8 cellular contexts compared by ENCODE assay signal in the genomic region with DNA sequence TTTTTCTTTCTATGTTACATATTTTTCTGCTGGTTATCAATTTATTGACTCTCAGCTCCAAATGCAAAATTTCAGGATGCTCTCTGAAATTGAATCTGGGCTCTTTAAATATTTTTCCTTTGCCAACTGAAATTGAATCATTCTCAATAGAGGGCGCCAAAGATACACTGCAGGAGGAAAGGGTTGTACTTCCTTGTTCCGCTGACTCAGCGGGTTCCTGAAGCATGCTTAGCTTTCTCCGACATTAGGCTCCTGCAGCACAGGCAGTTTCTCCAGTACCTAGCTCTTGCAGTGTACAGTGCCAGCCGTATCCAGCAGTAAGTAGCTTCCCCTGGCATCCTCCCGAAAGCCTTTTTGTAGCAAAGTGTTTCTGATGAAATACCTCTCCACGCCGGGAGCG. TPM values are rescaled to one million over a fixed set of nuclear protein-coding genes. Genes with fewer than 3 reads are reported as not detected.
DNase-seq lines count a peak whose midpoint lies in the region; ATAC-seq and TF ChIP-seq lines count a peak whose summit lies in the region.

No MANE protein-coding gene starts in this region.

- no peak overlapping the region for H3K27ac Mint-ChIP-seq in WTC11

- TF ChIP-seq CTCF in WTC11 (IDR thresholded peaks at IDR 0.05) = no peak

- POLR2A ChIA-PET in WTC11 (lab: Charles Lee) = no interaction called here

- H3K4me3 Mint-ChIP-seq in WTC11 = no peak overlapping the region

- H3K4me1 Mint-ChIP-seq in WTC11 = no peaks in the 10 kb centered on the region

- DNase-seq in DMS114 treated with DMSO at 0.1 percent for 48 hours (lab: John Stamatoyannopoulos, UW; ENCODE audit: unreplicated experiment) = peak; percentile 75
- DNase-seq in H4 (ENCODE audit: low spot score) = peak; percentile 85
- peak; percentile 44 for DNase-seq in NCI-H2107 (lab: John Stamatoyannopoulos, UW)
- DNase-seq in WTC11 (ENCODE audit: low spot score) = peak; percentile 29
- DNase-seq in islet precursor cell = peak; percentile 69
- DNase-seq in AG08395 (ENCODE audit: low spot score) = no peak

- CTCF ChIA-PET in WTC11 (lab: Charles Lee) = interaction anchor here (0.6 to 1.2 kb wide), 3 partner anchors 76 to 1559 kb away, joined by 3 to 5 read pairs (median 3); no protein-coding TSS in a partner anchor

- no peaks in the 10 kb centered on the region for H3K36me3 Mint-ChIP-seq in WTC11

- ATAC-seq in WTC11 = peak; percentile 62
- ATAC-seq in HG03039 (IDR thresholded peaks at IDR 0.05; ENCODE audit: unreplicated experiment) = no peak
- ATAC-seq in GM21737 (IDR thresholded peaks at IDR 0.05; ENCODE audit: unreplicated experiment) = no peak

- no peaks in the 10 kb centered on the region for H3K27me3 Mint-ChIP-seq in WTC11 (ENCODE audit: low read depth)

- H3K9me3 Mint-ChIP-seq in WTC11 = no peaks in the 10 kb centered on the region

TF ChIP-seq in WTC11, 78 proteins besides CTCF, POLR2A, EP300 and RAD21:
- TF ChIP-seq, protein P1, sequence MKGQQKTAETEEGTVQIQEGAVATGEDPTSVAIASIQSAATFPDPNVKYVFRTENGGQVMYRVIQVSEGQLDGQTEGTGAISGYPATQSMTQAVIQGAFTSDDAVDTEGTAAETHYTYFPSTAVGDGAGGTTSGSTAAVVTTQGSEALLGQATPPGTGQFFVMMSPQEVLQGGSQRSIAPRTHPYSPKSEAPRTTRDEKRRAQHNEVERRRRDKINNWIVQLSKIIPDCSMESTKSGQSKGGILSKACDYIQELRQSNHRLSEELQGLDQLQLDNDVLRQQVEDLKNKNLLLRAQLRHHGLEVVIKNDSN (CRISPR knock-in tag; IDR thresholded peaks at IDR 0.05) = no peak
- no peak for TF ChIP-seq CREB1 (CRISPR knock-in tag; IDR thresholded peaks at IDR 0.05)
- no peak for TF ChIP-seq ZNF423 (CRISPR knock-in tag; IDR thresholded peaks at IDR 0.05)
- no peak for TF ChIP-seq GTF2I (CRISPR knock-in tag; conservative IDR thresholded peaks at IDR 0.05)
- TF ChIP-seq, protein P2, sequence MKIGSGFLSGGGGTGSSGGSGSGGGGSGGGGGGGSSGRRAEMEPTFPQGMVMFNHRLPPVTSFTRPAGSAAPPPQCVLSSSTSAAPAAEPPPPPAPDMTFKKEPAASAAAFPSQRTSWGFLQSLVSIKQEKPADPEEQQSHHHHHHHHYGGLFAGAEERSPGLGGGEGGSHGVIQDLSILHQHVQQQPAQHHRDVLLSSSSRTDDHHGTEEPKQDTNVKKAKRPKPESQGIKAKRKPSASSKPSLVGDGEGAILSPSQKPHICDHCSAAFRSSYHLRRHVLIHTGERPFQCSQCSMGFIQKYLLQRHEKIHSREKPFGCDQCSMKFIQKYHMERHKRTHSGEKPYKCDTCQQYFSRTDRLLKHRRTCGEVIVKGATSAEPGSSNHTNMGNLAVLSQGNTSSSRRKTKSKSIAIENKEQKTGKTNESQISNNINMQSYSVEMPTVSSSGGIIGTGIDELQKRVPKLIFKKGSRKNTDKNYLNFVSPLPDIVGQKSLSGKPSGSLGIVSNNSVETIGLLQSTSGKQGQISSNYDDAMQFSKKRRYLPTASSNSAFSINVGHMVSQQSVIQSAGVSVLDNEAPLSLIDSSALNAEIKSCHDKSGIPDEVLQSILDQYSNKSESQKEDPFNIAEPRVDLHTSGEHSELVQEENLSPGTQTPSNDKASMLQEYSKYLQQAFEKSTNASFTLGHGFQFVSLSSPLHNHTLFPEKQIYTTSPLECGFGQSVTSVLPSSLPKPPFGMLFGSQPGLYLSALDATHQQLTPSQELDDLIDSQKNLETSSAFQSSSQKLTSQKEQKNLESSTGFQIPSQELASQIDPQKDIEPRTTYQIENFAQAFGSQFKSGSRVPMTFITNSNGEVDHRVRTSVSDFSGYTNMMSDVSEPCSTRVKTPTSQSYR (CRISPR knock-in tag; IDR thresholded peaks at IDR 0.05) = no peak
- no peak for TF ChIP-seq ZNF671 (CRISPR knock-in tag; IDR thresholded peaks at IDR 0.05)
- TF ChIP-seq, protein P3, sequence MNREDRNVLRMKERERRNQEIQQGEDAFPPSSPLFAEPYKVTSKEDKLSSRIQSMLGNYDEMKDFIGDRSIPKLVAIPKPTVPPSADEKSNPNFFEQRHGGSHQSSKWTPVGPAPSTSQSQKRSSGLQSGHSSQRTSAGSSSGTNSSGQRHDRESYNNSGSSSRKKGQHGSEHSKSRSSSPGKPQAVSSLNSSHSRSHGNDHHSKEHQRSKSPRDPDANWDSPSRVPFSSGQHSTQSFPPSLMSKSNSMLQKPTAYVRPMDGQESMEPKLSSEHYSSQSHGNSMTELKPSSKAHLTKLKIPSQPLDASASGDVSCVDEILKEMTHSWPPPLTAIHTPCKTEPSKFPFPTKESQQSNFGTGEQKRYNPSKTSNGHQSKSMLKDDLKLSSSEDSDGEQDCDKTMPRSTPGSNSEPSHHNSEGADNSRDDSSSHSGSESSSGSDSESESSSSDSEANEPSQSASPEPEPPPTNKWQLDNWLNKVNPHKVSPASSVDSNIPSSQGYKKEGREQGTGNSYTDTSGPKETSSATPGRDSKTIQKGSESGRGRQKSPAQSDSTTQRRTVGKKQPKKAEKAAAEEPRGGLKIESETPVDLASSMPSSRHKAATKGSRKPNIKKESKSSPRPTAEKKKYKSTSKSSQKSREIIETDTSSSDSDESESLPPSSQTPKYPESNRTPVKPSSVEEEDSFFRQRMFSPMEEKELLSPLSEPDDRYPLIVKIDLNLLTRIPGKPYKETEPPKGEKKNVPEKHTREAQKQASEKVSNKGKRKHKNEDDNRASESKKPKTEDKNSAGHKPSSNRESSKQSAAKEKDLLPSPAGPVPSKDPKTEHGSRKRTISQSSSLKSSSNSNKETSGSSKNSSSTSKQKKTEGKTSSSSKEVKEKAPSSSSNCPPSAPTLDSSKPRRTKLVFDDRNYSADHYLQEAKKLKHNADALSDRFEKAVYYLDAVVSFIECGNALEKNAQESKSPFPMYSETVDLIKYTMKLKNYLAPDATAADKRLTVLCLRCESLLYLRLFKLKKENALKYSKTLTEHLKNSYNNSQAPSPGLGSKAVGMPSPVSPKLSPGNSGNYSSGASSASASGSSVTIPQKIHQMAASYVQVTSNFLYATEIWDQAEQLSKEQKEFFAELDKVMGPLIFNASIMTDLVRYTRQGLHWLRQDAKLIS (CRISPR knock-in tag; IDR thresholded peaks at IDR 0.05; ENCODE audit: borderline replicate concordance) = no peak
- TF ChIP-seq, protein P4, sequence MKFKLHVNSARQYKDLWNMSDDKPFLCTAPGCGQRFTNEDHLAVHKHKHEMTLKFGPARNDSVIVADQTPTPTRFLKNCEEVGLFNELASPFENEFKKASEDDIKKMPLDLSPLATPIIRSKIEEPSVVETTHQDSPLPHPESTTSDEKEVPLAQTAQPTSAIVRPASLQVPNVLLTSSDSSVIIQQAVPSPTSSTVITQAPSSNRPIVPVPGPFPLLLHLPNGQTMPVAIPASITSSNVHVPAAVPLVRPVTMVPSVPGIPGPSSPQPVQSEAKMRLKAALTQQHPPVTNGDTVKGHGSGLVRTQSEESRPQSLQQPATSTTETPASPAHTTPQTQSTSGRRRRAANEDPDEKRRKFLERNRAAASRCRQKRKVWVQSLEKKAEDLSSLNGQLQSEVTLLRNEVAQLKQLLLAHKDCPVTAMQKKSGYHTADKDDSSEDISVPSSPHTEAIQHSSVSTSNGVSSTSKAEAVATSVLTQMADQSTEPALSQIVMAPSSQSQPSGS (CRISPR knock-in tag; IDR thresholded peaks at IDR 0.05; ENCODE audit: borderline replicate concordance, low read depth) = no peak
- TF ChIP-seq ZNF121 (CRISPR knock-in tag; IDR thresholded peaks at IDR 0.05) = no peak
- no peak for TF ChIP-seq ZNF219 (CRISPR knock-in tag; IDR thresholded peaks at IDR 0.05; ENCODE audit: borderline replicate concordance)

RNA-seq across cellular contexts. Expression of a gene that starts 28.8 kb away (rescaled TPM):
- total RNA-seq in H4 (2014; rRNA removed; shearing (Covaris generic)) = 0.84 and 1.6 TPM in 2 replicates
- total RNA-seq in WTC11 (2021) = 0.07 TPM in 1 of 3 replicates, not detected in the others
